Comparison of ENCODE assay signal across 30 cellular contexts in the genomic region with DNA sequence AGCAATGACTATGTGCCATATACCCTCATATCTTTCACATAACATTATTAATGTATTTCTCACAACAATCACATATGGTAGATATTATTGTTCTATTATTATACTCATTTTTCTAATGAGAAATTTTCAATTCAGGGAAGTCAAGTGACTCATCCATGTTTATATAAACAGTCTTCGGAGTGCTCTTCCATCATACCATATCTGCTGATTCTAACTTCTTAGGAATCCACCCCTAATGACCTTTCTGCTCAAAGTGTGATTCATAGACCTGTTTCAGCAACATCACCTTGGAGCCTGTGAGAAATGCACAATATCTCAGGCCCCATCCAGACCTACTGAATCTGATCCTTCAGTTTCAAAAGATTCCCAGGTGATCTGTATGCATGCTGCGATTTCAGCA. TPM values are rescaled to one million over a fixed set of nuclear protein-coding genes. Genes with fewer than 3 reads are reported as not detected.
A peak's percentile ranks its signal among the peaks of the same experiment; 100 is the strongest.
DNase-seq lines count a peak whose midpoint lies in the region; ATAC-seq, FAIRE-seq and TF ChIP-seq lines count a peak whose summit lies in the region.
"Had no signal": no experiment of that assay in that cellular context is flagged by ENCODE, and none has a peak within 500 bp of the region (broad histone marks: within the 10 kb centered on the region; RNA-seq: fewer than 3 reads in every experiment).

No MANE protein-coding gene starts in this region.

- BruUV-seq in MCF 10A (replicated peaks; lab: Mats Ljungman, UMichigan), result no TSS peak

- FAIRE-seq in frontal cortex (lab: Jason Lieb, UNC), result no peak
- FAIRE-seq: GM12878 had no signal

- no peaks in the 10 kb centered on the region for H3K27me3 Mint-ChIP-seq in MCF 10A (ENCODE audit: insufficient read depth, unreplicated experiment)
- H3K27me3 Mint-ChIP-seq in activated T-helper 2 cell treated with anti-CD3 and anti-CD28 coated beads, Interferon-gamma antibody, Interleukin-2, Interleukin-4, amounts not matched to agents 10 μg/mL and 5 μg/mL and 100 μg/mL, durations not matched to agents 14 hours and 24 hours and 36 hours (ENCODE audit: low read depth), result no peaks in the 10 kb centered on the region
- H3K27me3 Mint-ChIP-seq: progenitor cell of endocrine pancreas had no signal

- CTCF ChIA-PET in MCF 10A (lab: Yijun Ruan, JAX), result interaction anchor here (1.0 kb wide), 1 partner anchor 1270 kb away, joined by 3 read pairs; no protein-coding TSS in a partner anchor

- peaks cover 5% of the 10 kb centered on the region for H3K4me1 Mint-ChIP-seq in MCF 10A (ENCODE audit: insufficient read depth, unreplicated experiment)
- H3K4me1 Mint-ChIP-seq in activated T-helper 2 cell treated with anti-CD3 and anti-CD28 coated beads, Interferon-gamma antibody, Interleukin-2, Interleukin-4, amounts not matched to agents 10 μg/mL and 5 μg/mL and 100 μg/mL, durations not matched to agents 14 hours and 24 hours and 36 hours (ENCODE audit: low read depth), result no peaks in the 10 kb centered on the region
- H3K4me1 Mint-ChIP-seq: activated CD4-positive, alpha-beta T cell treated with anti-CD3 and anti-CD28 coated beads, Interleukin-2, amount 10 ng/mL, durations not matched to agents 7 days and 5 days; IgD-negative memory B cell had no signal

- no peak overlapping the region for H3K4me3 ChIP-seq in breast epithelium
- no peak overlapping the region for H3K4me3 ChIP-seq in choroid plexus epithelial cell (ENCODE audit: low read depth, low read length)
- H3K4me3 ChIP-seq: GM12878, lung, MG63, sigmoid colon had no signal

- POLR2A ChIA-PET in MCF 10A (lab: Yijun Ruan, JAX), result interaction anchor here (0.7 to 1.0 kb wide), 3 partner anchors 10 to 89 kb away, joined by 3 read pairs; no protein-coding TSS in a partner anchor

- H3K27me3 ChIP-seq in breast epithelium (no peaks in the 10 kb centered on the region), foreskin keratinocyte (no peaks in the 10 kb centered on the region)
- H3K27me3 ChIP-seq: BE2C, MG63, sigmoid colon had no signal

- peak; percentile 63 for DNase-seq in MCF 10A (ENCODE audit: unreplicated experiment)
- DNase-seq in breast epithelium (ENCODE audit: low spot score in 2 of 2), result no peak
- DNase-seq in choroid plexus epithelial cell (ENCODE audit: low read depth), result peak; percentile 66
- DNase-seq in foreskin keratinocyte, result peak; percentile 63 to 81
- no peak for DNase-seq in activated T-helper 2 cell treated with anti-CD3 and anti-CD28 coated beads, Interferon-gamma antibody, Interleukin-2, Interleukin-4, amounts not matched to agents 10 μg/mL and 5 μg/mL and 100 μg/mL, durations not matched to agents 14 hours and 24 hours and 36 hours (ENCODE audit: low spot score)
- DNase-seq in frontal cortex (ENCODE audit: low spot score in 2 of 2), result no peak
- DNase-seq: activated CD4-positive, alpha-beta T cell treated with anti-CD3 and anti-CD28 coated beads, Interleukin-2, amount 10 ng/mL, durations not matched to agents 7 days and 5 days; activated naive CD4-positive, alpha-beta T cell treated with anti-CD3 and anti-CD28 coated beads for 36 hours; activated T-cell treated with anti-CD3 and anti-CD28 coated beads, Interleukin-2, amount 50 U/mL, for 72 hours; amygdala; BE2C; central memory CD4-positive, alpha-beta T cell; DMS79 treated with DMSO at 0.1 percent for 48 hours; MG63; NCI-H2029 treated with DMSO at 0.1 percent for 48 hours; NCI-H446; sigmoid colon had no signal

- TF ChIP-seq CTCF in MCF 10A (IDR thresholded peaks at IDR 0.05; ENCODE audit: unreplicated experiment) (no peak), breast epithelium (IDR thresholded peaks at IDR 0.05) (no peak), choroid plexus epithelial cell (conservative IDR thresholded peaks at IDR 0.05; ENCODE audit: low read depth, low read length) (no peak), foreskin keratinocyte (conservative IDR thresholded peaks at IDR 0.05) (no peak)

- H3K4me1 ChIP-seq in breast epithelium (no peaks in the 10 kb centered on the region), foreskin keratinocyte (no peaks in the 10 kb centered on the region)
- H3K4me1 ChIP-seq: BE2C, sigmoid colon had no signal

- no peak overlapping the region for H3K27ac ChIP-seq in breast epithelium
- no peak overlapping the region for H3K27ac ChIP-seq in foreskin keratinocyte
- H3K27ac ChIP-seq: 22Rv1, sigmoid colon had no signal

- H3K27ac Mint-ChIP-seq in MCF 10A (ENCODE audit: low read depth, unreplicated experiment), result no peak overlapping the region
- H3K27ac Mint-ChIP-seq in activated T-helper 2 cell treated with anti-CD3 and anti-CD28 coated beads, Interferon-gamma antibody, Interleukin-2, Interleukin-4, amounts not matched to agents 10 μg/mL and 5 μg/mL and 100 μg/mL, durations not matched to agents 14 hours and 24 hours and 36 hours, result no peak overlapping the region
- H3K27ac Mint-ChIP-seq: activated CD4-positive, alpha-beta T cell treated with anti-CD3 and anti-CD28 coated beads, Interleukin-2, amount 10 ng/mL, durations not matched to agents 7 days and 5 days; activated naive CD4-positive, alpha-beta T cell treated with anti-CD3 and anti-CD28 coated beads for 36 hours; activated T-cell treated with anti-CD3 and anti-CD28 coated beads, Interleukin-2, amount 50 U/mL, for 72 hours; IgD-negative memory B cell; progenitor cell of endocrine pancreas; stimulated activated naive CD8-positive, alpha-beta T cell treated with anti-CD3 and anti-CD28 coated beads, Interleukin-15, Interleukin-2, amounts not matched to agents 100 ng/mL and 50 ng/mL, for 24 hours had no signal

- intact Hi-C loops in MCF 10A (cut with micrococcal nuclease), result no loop called here
- intact Hi-C loops in breast epithelium (cut with DNase I; ENCODE audit: low total_unique reads), result no loop called here
- intact Hi-C loops in activated T-helper 2 cell treated with anti-CD3 and anti-CD28 coated beads, Interferon-gamma antibody, Interleukin-2, Interleukin-4, amounts not matched to agents 10 μg/mL and 5 μg/mL and 100 μg/mL, durations not matched to agents 14 hours and 24 hours and 36 hours (cut with micrococcal nuclease), result no loop called here

- TF ChIP-seq POLR2A in breast epithelium (IDR thresholded peaks at IDR 0.05), result no peak

- H3K9me3 ChIP-seq in breast epithelium, result no peaks in the 10 kb centered on the region
- H3K9me3 ChIP-seq: BE2C, MG63, sigmoid colon had no signal

- H3K9me3 Mint-ChIP-seq in MCF 10A (ENCODE audit: unreplicated experiment), result no peaks in the 10 kb centered on the region
- no peaks in the 10 kb centered on the region for H3K9me3 Mint-ChIP-seq in activated T-helper 2 cell treated with anti-CD3 and anti-CD28 coated beads, Interferon-gamma antibody, Interleukin-2, Interleukin-4, amounts not matched to agents 10 μg/mL and 5 μg/mL and 100 μg/mL, durations not matched to agents 14 hours and 24 hours and 36 hours
- H3K9me3 Mint-ChIP-seq: activated CD4-positive, alpha-beta T cell treated with anti-CD3 and anti-CD28 coated beads, Interleukin-2, amount 10 ng/mL, durations not matched to agents 7 days and 5 days; activated naive CD4-positive, alpha-beta T cell treated with anti-CD3 and anti-CD28 coated beads for 36 hours; activated T-cell treated with anti-CD3 and anti-CD28 coated beads, Interleukin-2, amount 50 U/mL, for 72 hours; IgD-negative memory B cell; neural crest cell; stimulated activated naive CD8-positive, alpha-beta T cell treated with anti-CD3 and anti-CD28 coated beads, Interleukin-15, Interleukin-2, amounts not matched to agents 100 ng/mL and 50 ng/mL, for 24 hours had no signal

- no peaks in the 10 kb centered on the region for H3K36me3 ChIP-seq in breast epithelium
- H3K36me3 ChIP-seq: BE2C, MG63, sigmoid colon had no signal

- peak; percentile 93 for ATAC-seq in foreskin keratinocyte
- ATAC-seq in HG03571 (IDR thresholded peaks at IDR 0.05; ENCODE audit: unreplicated experiment), result no peak
- no peak for ATAC-seq in GM21723 (IDR thresholded peaks at IDR 0.05; ENCODE audit: unreplicated experiment)
- ATAC-seq: activated T-cell treated with anti-CD3 and anti-CD28 coated beads, Interleukin-2, amount 50 U/mL, for 72 hours; GM12878; HCT116; Right ventricle myocardium inferior had no signal

- H3K36me3 Mint-ChIP-seq in MCF 10A (ENCODE audit: insufficient read depth, unreplicated experiment), result peaks cover 68% of the 10 kb centered on the region
- H3K36me3 Mint-ChIP-seq in activated T-helper 2 cell treated with anti-CD3 and anti-CD28 coated beads, Interferon-gamma antibody, Interleukin-2, Interleukin-4, amounts not matched to agents 10 μg/mL and 5 μg/mL and 100 μg/mL, durations not matched to agents 14 hours and 24 hours and 36 hours (ENCODE audit: low read depth), result no peaks in the 10 kb centered on the region
- H3K36me3 Mint-ChIP-seq: IgD-negative memory B cell had no signal

- no peak overlapping the region for H3K4me3 Mint-ChIP-seq in MCF 10A (ENCODE audit: unreplicated experiment)
- no peak overlapping the region for H3K4me3 Mint-ChIP-seq in activated T-helper 2 cell treated with anti-CD3 and anti-CD28 coated beads, Interferon-gamma antibody, Interleukin-2, Interleukin-4, amounts not matched to agents 10 μg/mL and 5 μg/mL and 100 μg/mL, durations not matched to agents 14 hours and 24 hours and 36 hours (ENCODE audit: low read depth)
- H3K4me3 Mint-ChIP-seq: activated CD4-positive, alpha-beta T cell treated with anti-CD3 and anti-CD28 coated beads, Interleukin-2, amount 10 ng/mL, durations not matched to agents 7 days and 5 days; activated naive CD4-positive, alpha-beta T cell treated with anti-CD3 and anti-CD28 coated beads for 36 hours; activated T-cell treated with anti-CD3 and anti-CD28 coated beads, Interleukin-2, amount 50 U/mL, for 72 hours; IgD-negative memory B cell; neural crest cell; stimulated activated naive CD8-positive, alpha-beta T cell treated with anti-CD3 and anti-CD28 coated beads, Interleukin-15, Interleukin-2, amounts not matched to agents 100 ng/mL and 50 ng/mL, for 24 hours had no signal

RNA-seq across cellular contexts. Expression of a gene that starts 39.8 kb away (rescaled TPM):
- total RNA-seq in MCF 10A (2022) (1.9 and 4.0 TPM in 2 replicates), breast epithelium (under 1 TPM; 0.33 to 0.64 (median 0.44) TPM), foreskin keratinocyte (not detected in 2 replicates), frontal cortex (0.41 TPM)
- polyA plus RNA-seq in foreskin keratinocyte, result not detected in 2 replicates
- total RNA-seq in activated T-helper 2 cell treated with anti-CD3 and anti-CD28 coated beads, Interferon-gamma antibody, Interleukin-2, Interleukin-4, amounts not matched to agents 10 μg/mL and 5 μg/mL and 100 μg/mL, durations not matched to agents 14 hours and 24 hours and 36 hours, result not detected in 2 replicates
- total RNA-seq: activated CD4-positive, alpha-beta T cell treated with anti-CD3 and anti-CD28 coated beads, Interleukin-2, amount 10 ng/mL, durations not matched to agents 7 days and 5 days; activated naive CD4-positive, alpha-beta T cell treated with anti-CD3 and anti-CD28 coated beads for 36 hours; activated T-cell treated with anti-CD3 and anti-CD28 coated beads, Interleukin-2, amount 50 U/mL, for 72 hours; dermis microvascular lymphatic vessel endothelial cell; GM12878; kidney epithelial cell had no signal
- polyA plus RNA-seq: IgD-negative memory B cell had no signal

Comparison
In these comparisons a context has a peak if more than half of its experiments do, and no peak if none do; other contexts are left out.
1. DNase-seq: peak in MCF 10A (single experiment), choroid plexus epithelial cell (single experiment) and foreskin keratinocyte (2 of 2); none in breast epithelium (0 of 2), activated T-helper 2 cell treated with anti-CD3 and anti-CD28 coated beads, Interferon-gamma antibody, Interleukin-2, Interleukin-4, amounts not matched to agents 10 μg/mL and 5 μg/mL and 100 μg/mL, durations not matched to agents 14 hours and 24 hours and 36 hours (single experiment) and frontal cortex (0 of 2).